24 cellular contexts compared by ENCODE assay signal in the genomic region with DNA sequence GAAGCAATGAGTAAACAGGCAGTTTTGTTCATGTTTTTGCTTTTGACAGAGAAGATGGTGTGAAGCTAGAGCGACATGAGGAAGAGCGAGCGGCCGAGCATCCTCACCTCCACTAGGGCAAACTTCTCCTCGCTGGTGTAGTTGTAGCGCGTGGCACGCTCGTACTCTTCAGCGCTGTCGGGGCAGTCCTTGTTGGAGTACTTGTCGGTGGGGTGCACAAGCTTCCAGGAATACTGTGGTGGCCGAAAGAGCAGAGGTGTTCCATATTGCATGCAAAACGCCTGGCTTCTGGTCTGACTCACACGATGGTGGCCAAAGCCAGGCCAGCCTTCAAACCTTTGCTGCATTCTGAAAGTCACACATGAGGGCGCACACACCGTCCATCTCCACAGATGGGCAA. TPM values are rescaled to one million over a fixed set of nuclear protein-coding genes. Genes with fewer than 3 reads are reported as not detected.
DNase-seq lines count a peak whose midpoint lies in the region; ATAC-seq and TF ChIP-seq lines count a peak whose summit lies in the region.
"Had no signal": no experiment of that assay in that cellular context is flagged by ENCODE, and none has a peak within 500 bp of the region (broad histone marks: within the 10 kb centered on the region; RNA-seq: fewer than 3 reads in every experiment).

No MANE protein-coding gene starts in this region.

- H3K4me2 ChIP-seq in IMR-90 (ENCODE audit: low read depth, low read length) = no peak overlapping the region
- H3K4me2 ChIP-seq in neuronal stem cell (ENCODE audit: insufficient read depth, low read length, poor library complexity, severe bottlenecking) = no peak overlapping the region
- H3K4me2 ChIP-seq: BLaER1 had no signal

- H2AFZ ChIP-seq in IMR-90 (replicated peaks; ENCODE audit: low read length, poor library complexity) (no peak overlapping the region), neuronal stem cell (ENCODE audit: low read length) (no peak overlapping the region)

- CTCF ChIA-PET in IMR-90 (lab: Yijun Ruan, JAX) = no interaction called here

- H3K4me3 ChIP-seq in IMR-90 (ENCODE audit: insufficient read depth, low read depth, low read length) = no peak overlapping the region
- H3K4me3 ChIP-seq in neuronal stem cell (ENCODE audit: low read length in 2 of 2) = no peak overlapping the region
- no peak overlapping the region for H3K4me3 ChIP-seq in spleen
- H3K4me3 ChIP-seq: BLaER1, GM12878 had no signal

- no peaks in the 10 kb centered on the region for H4K20me1 ChIP-seq in IMR-90 (ENCODE audit: insufficient read depth, low read length)
- H4K20me1 ChIP-seq: BLaER1 had no signal

- H2AK9ac ChIP-seq in IMR-90 (replicated peaks; ENCODE audit: low read depth, low read length, poor library complexity) = peak overlapping the region; percentile 50

- H3K56ac ChIP-seq in IMR-90 (ENCODE audit: extremely low read depth, insufficient read depth, low read length) = no peak overlapping the region

- in situ Hi-C loops in IMR-90 (cut with MboI; ENCODE audit: low sequenced_read_pairs) = no loop called here

- H3K9ac ChIP-seq in IMR-90 (ENCODE audit: low read depth, low read length) = no peak overlapping the region
- H3K9ac ChIP-seq in neuronal stem cell (ENCODE audit: low read depth, low read length, poor library complexity) = peak overlapping the region; percentile 30
- H3K9ac ChIP-seq: BLaER1 had no signal

- ATAC-seq in IMR-90 (ENCODE audit: low read depth) (no peak), HG02763 (IDR thresholded peaks at IDR 0.05; ENCODE audit: unreplicated experiment) (no peak)
- ATAC-seq: GM12878 had no signal

- H2BK5ac ChIP-seq in IMR-90 (ENCODE audit: low read depth, low read length, poor library complexity, severe bottlenecking) (no peak overlapping the region), neuronal stem cell (ENCODE audit: low read length) (peak overlapping the region; percentile 75)

- H4K8ac ChIP-seq in IMR-90 (ENCODE audit: low read depth in 2 of 2, low read length in 2 of 2) (no peak overlapping the region), neuronal stem cell (ENCODE audit: low read depth, low read length) (no peak overlapping the region)

- H3K27ac ChIP-seq in IMR-90 (ENCODE audit: insufficient read depth, low read length) = no peak overlapping the region
- peak overlapping the region; percentile 11 for H3K27ac ChIP-seq in angular gyrus (ENCODE audit: low read depth, low read length)
- H3K27ac ChIP-seq in neuronal stem cell (replicated peaks; ENCODE audit: low read length) = no peak overlapping the region
- H3K27ac ChIP-seq in spleen = no peak overlapping the region
- H3K27ac ChIP-seq: BLaER1 had no signal

- no peak overlapping the region for H3K18ac ChIP-seq in IMR-90 (ENCODE audit: low read depth, low read length)
- H3K18ac ChIP-seq in neuronal stem cell (ENCODE audit: low read length) = no peak overlapping the region

- H3K14ac ChIP-seq in IMR-90 (replicated peaks; ENCODE audit: low read depth, low read length) (no peak overlapping the region), neuronal stem cell (ENCODE audit: low read length) (peak overlapping the region; percentile 8)

- no peak overlapping the region for H4K5ac ChIP-seq in IMR-90 (ENCODE audit: low read depth, low read length)

- H3K79me1 ChIP-seq in IMR-90 (ENCODE audit: low read depth in 1 of 2, low read length in 2 of 2) = peaks cover 0 to 3% of the 10 kb centered on the region in 2 experiments; a peak in 3 of 4 replicates
- peaks cover 2% of the 10 kb centered on the region for H3K79me1 ChIP-seq in neuronal stem cell (ENCODE audit: low read depth, low read length)

- no peak for TF ChIP-seq RAD21 in IMR-90 (IDR thresholded peaks at IDR 0.05; ENCODE audit: low read length)

- no TSS peak for BruUV-seq in IMR-90 (replicated peaks; lab: Mats Ljungman, UMichigan)

- DNase-seq in IMR-90 (no peak), neuronal stem cell (ENCODE audit: low spot score) (no peak), spleen (peak; percentile 64), NCI-H446 treated with DMSO at 0.1 percent for 48 hours (lab: John Stamatoyannopoulos, UW) (no peak)
- DNase-seq in activated CD4-positive, CD25-positive, alpha-beta regulatory T cell treated with anti-CD3 and anti-CD28 coated beads, Interleukin-2, amount 50 U/mL, for 72 hours = no peak
- DNase-seq: 8988T; ACHN; BE2C; C1 segment of cervical spinal cord; CD4-positive, alpha-beta memory T cell; CD4-positive, CD25-positive, alpha-beta regulatory T cell; CD8-positive, alpha-beta memory T cell; COR-L47; DMS 273 treated with DMSO at 0.1 percent for 48 hours; DMS153; DMS53; DMS79; DND-41; EL; GDM1 had no signal

- POLR2A ChIA-PET in IMR-90 (lab: Charles Lee; ENCODE audit: unreplicated experiment) = no interaction called here

- H3K4me1 ChIP-seq in IMR-90 (ENCODE audit: control insufficient read depth, insufficient read depth, low read length) (no peaks in the 10 kb centered on the region), neuronal stem cell (ENCODE audit: control insufficient read depth in 2 of 2, insufficient read depth in 1 of 2, low read depth in 1 of 2, low read length in 2 of 2) (no peaks in the 10 kb centered on the region), spleen (no peaks in the 10 kb centered on the region)
- H3K4me1 ChIP-seq: BE2C, BLaER1 had no signal

- H3K23ac ChIP-seq in IMR-90 (ENCODE audit: low read depth, low read length) = no peak overlapping the region
- H3K23ac ChIP-seq in neuronal stem cell (ENCODE audit: low read depth, low read length, poor library complexity) = no peak overlapping the region

- WGBS in IMR-90 (ENCODE audit: extremely low coverage in 2 of 2, insufficient read length in 1 of 2), 2 experiments = 96% methylated on average over 3 of the region's 17 CpGs; no CpG with 5 or more reads in 1 of the 2 experiments
- no CpG with 5 or more reads among the region's 17 CpGs for WGBS in neuronal stem cell (ENCODE audit: extremely low coverage in 2 of 2, insufficient read length in 2 of 2, insufficient replicate concordance in 1 of 2), 2 donors
- WGBS in spleen, 5 donors = 92 to 98% (median 95%) methylated on average over 16 to 17 of the region's 17 CpGs

- intact Hi-C loops in IMR-90 (cut with micrococcal nuclease) (no loop called here), spleen (cut with DNase I; ENCODE audit: low total_unique reads) (no loop called here)

- H3K9me1 ChIP-seq in IMR-90 (ENCODE audit: insufficient read depth, low read length) = no peaks in the 10 kb centered on the region; the same call in none of the 2 replicates

- H3K9me3 ChIP-seq in IMR-90 (ENCODE audit: control insufficient read depth, insufficient read depth, low read length) (no peaks in the 10 kb centered on the region), neuronal stem cell (replicated peaks in 1 of 2; ENCODE audit: control insufficient read depth in 2 of 2, insufficient read depth in 1 of 2, low read depth in 1 of 2, low read length in 2 of 2) (peaks cover 0 to 4% of the 10 kb centered on the region in 2 donors), spleen (no peaks in the 10 kb centered on the region)
- H3K9me3 ChIP-seq: BE2C, BLaER1 had no signal

- no peak overlapping the region for H2BK12ac ChIP-seq in neuronal stem cell (ENCODE audit: low read length)

- H3K36me3 ChIP-seq in IMR-90 (ENCODE audit: control insufficient read depth, insufficient read depth, low read length) = peaks cover 23% of the 10 kb centered on the region
- H3K36me3 ChIP-seq in neuronal stem cell (replicated peaks in 1 of 2; ENCODE audit: control insufficient read depth in 2 of 2, insufficient read depth in 2 of 2, low read length in 2 of 2) = peaks cover 9 to 73% of the 10 kb centered on the region in 2 donors
- H3K36me3 ChIP-seq in spleen = peaks cover 0 to 84% (median 18%) of the 10 kb centered on the region in 6 donors

- no peak overlapping the region for H4K91ac ChIP-seq in IMR-90 (ENCODE audit: insufficient read depth, low read depth, low read length)
- H4K91ac ChIP-seq in neuronal stem cell (ENCODE audit: low read depth, low read length, poor library complexity) = no peak overlapping the region

- no peak for TF ChIP-seq CTCF in IMR-90 (conservative IDR thresholded peaks at IDR 0.05; ENCODE audit: low read depth, low read length)
- TF ChIP-seq CTCF in spleen (IDR thresholded peaks at IDR 0.05 in 8 of 11, conservative IDR thresholded peaks at IDR 0.05 in 3 of 11) = no peak

- H2AK5ac ChIP-seq in IMR-90 (ENCODE audit: low read depth, low read length) = no peak overlapping the region
- no peak overlapping the region for H2AK5ac ChIP-seq in neuronal stem cell (ENCODE audit: low read depth, low read length)

- no peak overlapping the region for H2BK120ac ChIP-seq in IMR-90 (ENCODE audit: low read depth, low read length)
- H2BK120ac ChIP-seq in neuronal stem cell (ENCODE audit: low read depth, low read length) = no peak overlapping the region

- TF ChIP-seq POLR2A in IMR-90 (IDR thresholded peaks at IDR 0.05; ENCODE audit: low read depth, low read length) = no peak
- no peak for TF ChIP-seq POLR2A in spleen (IDR thresholded peaks at IDR 0.05)

- H3K4ac ChIP-seq in IMR-90 (ENCODE audit: low read depth, low read length) (no peak overlapping the region), neuronal stem cell (ENCODE audit: low read length) (no peak overlapping the region)

- H3K27me3 ChIP-seq in IMR-90 (ENCODE audit: control insufficient read depth, insufficient read depth, low read length) (no peaks in the 10 kb centered on the region), neuronal stem cell (ENCODE audit: control insufficient read depth in 3 of 3, insufficient read depth in 3 of 3, low read depth in 1 of 3, low read length in 3 of 3) (no peaks in the 10 kb centered on the region), spleen (replicated peaks in 1 of 7) (no peaks in the 10 kb centered on the region)
- H3K27me3 ChIP-seq: BE2C, BLaER1 had no signal

- H2BK15ac ChIP-seq in IMR-90 (ENCODE audit: low read depth, low read length) (no peak overlapping the region), neuronal stem cell (ENCODE audit: low read length) (no peak overlapping the region)

- H2BK20ac ChIP-seq in IMR-90 (ENCODE audit: low read depth, low read length) = no peak overlapping the region

- dilution Hi-C loops in IMR-90 (cut with HindIII; ENCODE audit: low sequenced_read_pairs, unreplicated experiment) = no loop called here

RNA-seq across cellular contexts. Expression of gene CYFIP1, which starts 54.3 kb away (rescaled TPM):
- total RNA-seq in IMR-90 (2012; rRNA removed) (144 and 163 TPM in 2 replicates), spleen (100 to 1,000 TPM in 3 of 7 donors, 10 to 100 TPM in 4; 75.2 to 139 (median 90.6) TPM)
- polyA plus RNA-seq in IMR-90 (2012; rRNA removed) (51.4 and 58.4 TPM in 2 replicates), spleen (10 to 100 TPM; 11.5 to 30.3 (median 14.2) TPM)
- 57.6 and 73.1 TPM in 2 replicates for polyA plus RNA-seq in IMR-90 (2012; cell fraction: cytosol; rRNA removed)
- polyA plus RNA-seq in IMR-90 (2012; cell fraction: nucleus; rRNA removed; ENCODE audit: low replicate concordance) = 66.3 and 101 TPM in 2 replicates
- 50.3 TPM for polyA plus RNA-seq in neuronal stem cell (2013, experiment 1 of 2)
- polyA plus RNA-seq in neuronal stem cell (2013, experiment 2 of 2) = 51.9 TPM
